Comparison of ENCODE assay signal across 15 cellular contexts in genomic region chr2:19009510-19009909, GRCh38.
DNase-seq lines count a peak whose midpoint lies in the region; ATAC-seq and TF ChIP-seq lines count a peak whose summit lies in the region.
"Had no signal": no experiment of that assay in that cellular context is flagged by ENCODE, and none has a peak within 500 bp of the region (broad histone marks: within the 10 kb centered on the region; RNA-seq: fewer than 3 reads in every experiment).

No MANE protein-coding gene starts in this region.

- no peaks in the 10 kb centered on the region for H3K79me2 ChIP-seq in SK-N-SH (ENCODE audit: insufficient read depth)

- TF ChIP-seq CTCF in SK-N-SH (IDR thresholded peaks at IDR 0.05) = no peak
- TF ChIP-seq CTCF in IMR-90 (conservative IDR thresholded peaks at IDR 0.05; ENCODE audit: low read depth, low read length) = no peak
- TF ChIP-seq CTCF in gastroesophageal sphincter (IDR thresholded peaks at IDR 0.05) = no peak

- POLR2A ChIA-PET in SK-N-SH (lab: Yijun Ruan, JAX) = interaction anchor here (0.6 kb wide), 1 partner anchor 961 kb away, joined by 3 read pairs; no protein-coding TSS in a partner anchor
- POLR2A ChIA-PET in IMR-90 (lab: Charles Lee; ENCODE audit: unreplicated experiment) = no interaction called here

- no peak for TF ChIP-seq RAD21 in SK-N-SH (IDR thresholded peaks at IDR 0.05; ENCODE audit: low read length)
- no peak for TF ChIP-seq RAD21 in IMR-90 (IDR thresholded peaks at IDR 0.05; ENCODE audit: low read length)

- H3K4me1 ChIP-seq in SK-N-SH (ENCODE audit: control insufficient read depth in 1 of 2, insufficient read depth in 2 of 2, low read depth in 1 of 2, low read length in 1 of 2) = no peaks in the 10 kb centered on the region
- peaks cover 2% of the 10 kb centered on the region; the same call in 1 of the 2 replicates for H3K4me1 ChIP-seq in IMR-90 (ENCODE audit: control insufficient read depth, insufficient read depth, low read length)
- peaks cover 0 to 7% (median 4%) of the 10 kb centered on the region in 3 donors for H3K4me1 ChIP-seq in gastroesophageal sphincter

- dilution Hi-C loops in IMR-90 (cut with HindIII; ENCODE audit: low sequenced_read_pairs, unreplicated experiment) = no loop called here

- H2AK5ac ChIP-seq in IMR-90 (ENCODE audit: low read depth, low read length) = no peak overlapping the region

- H2BK20ac ChIP-seq in IMR-90 (ENCODE audit: low read depth, low read length) = no peak overlapping the region

- H3K56ac ChIP-seq in IMR-90 (ENCODE audit: extremely low read depth, insufficient read depth, low read length) = no peak overlapping the region

- H3K4ac ChIP-seq in IMR-90 (ENCODE audit: low read depth, low read length) = no peak overlapping the region

- no peak overlapping the region for H3K14ac ChIP-seq in IMR-90 (replicated peaks; ENCODE audit: low read depth, low read length)

- no peaks in the 10 kb centered on the region for H3K9me1 ChIP-seq in IMR-90 (ENCODE audit: insufficient read depth, low read length)

- H3K36me3 ChIP-seq in SK-N-SH (replicated peaks in 1 of 2; ENCODE audit: control insufficient read depth in 1 of 2, insufficient read depth in 2 of 2, low read length in 1 of 2) = no peaks in the 10 kb centered on the region
- H3K36me3 ChIP-seq in IMR-90 (ENCODE audit: control insufficient read depth, insufficient read depth, low read length) = no peaks in the 10 kb centered on the region
- no peaks in the 10 kb centered on the region for H3K36me3 ChIP-seq in gastroesophageal sphincter

- no peak overlapping the region for H3K18ac ChIP-seq in IMR-90 (ENCODE audit: low read depth, low read length)

- H4K20me1 ChIP-seq in SK-N-SH (ENCODE audit: insufficient read depth) = no peaks in the 10 kb centered on the region
- H4K20me1 ChIP-seq in IMR-90 (ENCODE audit: insufficient read depth, low read length) = no peaks in the 10 kb centered on the region

- H2BK120ac ChIP-seq in IMR-90 (ENCODE audit: low read depth, low read length) = no peak overlapping the region

- no peaks in the 10 kb centered on the region for H3K27me3 ChIP-seq in SK-N-SH (ENCODE audit: insufficient read depth)
- H3K27me3 ChIP-seq in IMR-90 (ENCODE audit: control insufficient read depth, insufficient read depth, low read length) = no peaks in the 10 kb centered on the region
- no peaks in the 10 kb centered on the region for H3K27me3 ChIP-seq in gastroesophageal sphincter

- ATAC-seq in SK-N-SH treated with all-trans-retinoic acid at 6 μM for 48 hours (no peak), IMR-90 (ENCODE audit: low read depth) (no peak), gastroesophageal sphincter (no peak), GM21390 (IDR thresholded peaks at IDR 0.05; ENCODE audit: unreplicated experiment) (no peak)

- H3K9me3 ChIP-seq in SK-N-SH (no peaks in the 10 kb centered on the region), IMR-90 (ENCODE audit: control insufficient read depth, insufficient read depth, low read length) (no peaks in the 10 kb centered on the region), gastroesophageal sphincter (no peaks in the 10 kb centered on the region)

- 56% methylated on average over 3 of the region's 3 CpGs for WGBS in SK-N-SH (ENCODE audit: low lambda C conversion rate)
- no CpG with 5 or more reads among the region's 3 CpGs for WGBS in IMR-90 (ENCODE audit: extremely low coverage in 2 of 2, insufficient read length in 1 of 2), 2 experiments
- WGBS in gastroesophageal sphincter (ENCODE audit: low coverage in 1 of 2), 2 donors = 14 to 28% methylated on average over 3 of the region's 3 CpGs

- TF ChIP-seq POLR2A in IMR-90 (IDR thresholded peaks at IDR 0.05; ENCODE audit: low read depth, low read length) = no peak
- TF ChIP-seq POLR2A in gastroesophageal sphincter (IDR thresholded peaks at IDR 0.05) = no peak

- BruUV-seq in IMR-90 (replicated peaks; lab: Mats Ljungman, UMichigan) = no TSS peak

- no peak overlapping the region for H3K23ac ChIP-seq in IMR-90 (ENCODE audit: low read depth, low read length)

- DNase-seq in SK-N-SH = no peak
- no peak for DNase-seq in IMR-90
- DNase-seq in NCI-H128 (lab: John Stamatoyannopoulos, UW; ENCODE audit: unreplicated experiment) = no peak
- no peak for DNase-seq in DMS53 (lab: John Stamatoyannopoulos, UW)
- no peak for DNase-seq in SHP77 (lab: John Stamatoyannopoulos, UW)
- DNase-seq: CD4-positive, alpha-beta memory T cell; DND-41; H7; NCI-H2107; NCI-H345; NCI-H526 treated with DMSO at 0.1 percent for 48 hours; RPMI8226 had no signal

- no peaks in the 10 kb centered on the region for H3F3A ChIP-seq in SK-N-SH (replicated peaks; ENCODE audit: insufficient read depth)

- no peak overlapping the region for H2BK5ac ChIP-seq in IMR-90 (ENCODE audit: low read depth, low read length, poor library complexity, severe bottlenecking)

- H2AK9ac ChIP-seq in IMR-90 (replicated peaks; ENCODE audit: low read depth, low read length, poor library complexity) = no peak overlapping the region

- no peaks in the 10 kb centered on the region for H3K9me2 ChIP-seq in SK-N-SH

- no peak overlapping the region for H2BK15ac ChIP-seq in IMR-90 (ENCODE audit: low read depth, low read length)

- H3K79me1 ChIP-seq in IMR-90 (ENCODE audit: low read depth in 1 of 2, low read length in 2 of 2) = no peaks in the 10 kb centered on the region

- in situ Hi-C loops in IMR-90 (cut with MboI; ENCODE audit: low sequenced_read_pairs) = no loop called here

- H4K8ac ChIP-seq in IMR-90 (ENCODE audit: low read depth in 2 of 2, low read length in 2 of 2) = no peak overlapping the region

- H2AFZ ChIP-seq in SK-N-SH (ENCODE audit: low read depth) (no peak overlapping the region), IMR-90 (replicated peaks; ENCODE audit: low read length, poor library complexity) (no peak overlapping the region)

- intact Hi-C loops in IMR-90 (cut with micrococcal nuclease) = no loop called here

- H4K5ac ChIP-seq in IMR-90 (ENCODE audit: low read depth, low read length) = no peak overlapping the region

- H3K9ac ChIP-seq in SK-N-SH (no peak overlapping the region), IMR-90 (ENCODE audit: low read depth, low read length) (no peak overlapping the region)

- H3K4me2 ChIP-seq in SK-N-SH (no peak overlapping the region), IMR-90 (ENCODE audit: low read depth, low read length) (no peak overlapping the region)

- H4K91ac ChIP-seq in IMR-90 (ENCODE audit: insufficient read depth, low read depth, low read length) = no peak overlapping the region

- no peak for TF ChIP-seq EP300 in SK-N-SH (IDR thresholded peaks at IDR 0.05; ENCODE audit: borderline replicate concordance in 1 of 2, low read depth in 1 of 2, low read length in 1 of 2)
- peak; percentile 44 for TF ChIP-seq EP300 in gastroesophageal sphincter (IDR thresholded peaks at IDR 0.05)

- H3K27ac ChIP-seq in SK-N-SH (ENCODE audit: low read depth in 2 of 2, low read length in 1 of 2) (no peak overlapping the region), IMR-90 (ENCODE audit: insufficient read depth, low read length) (no peak overlapping the region), gastroesophageal sphincter (peak overlapping the region in 1 of 4 donors; percentile 9)

- no peak overlapping the region for H3K4me3 ChIP-seq in SK-N-SH (ENCODE audit: low read depth in 2 of 2, low read length in 1 of 2)
- H3K4me3 ChIP-seq in IMR-90 (ENCODE audit: insufficient read depth, low read depth, low read length) = no peak overlapping the region
- no peak overlapping the region for H3K4me3 ChIP-seq in gastroesophageal sphincter

- CTCF ChIA-PET in SK-N-SH (lab: Yijun Ruan, JAX) (no interaction called here), IMR-90 (lab: Yijun Ruan, JAX) (no interaction called here)

TF ChIP-seq in SK-N-SH treated with all-trans-retinoic acid at 6 μM for 48 hours, 23 proteins besides CTCF, POLR2A, EP300 and RAD21 (continues in another document):
- no peak for TF ChIP-seq CREB5 (CRISPR knock-in tag; IDR thresholded peaks at IDR 0.05; ENCODE audit: low read depth)
- TF ChIP-seq ARNTL (CRISPR knock-in tag; IDR thresholded peaks at IDR 0.05; ENCODE audit: borderline replicate concordance, low read depth) = no peak

TF ChIP-seq in SK-N-SH, 30 proteins besides CTCF, POLR2A, EP300 and RAD21:
- no peak for TF ChIP-seq GATA2 (CRISPR knock-in tag; IDR thresholded peaks at IDR 0.05)

TF ChIP-seq in IMR-90, 13 proteins besides CTCF, POLR2A, EP300 and RAD21:
- no peak for TF ChIP-seq ELK1 (IDR thresholded peaks at IDR 0.05; ENCODE audit: borderline replicate concordance, low read depth, low read length)
- peak; percentile 29; the same call in 1 of the 2 replicates for TF ChIP-seq CEBPB (IDR thresholded peaks at IDR 0.05; ENCODE audit: low read depth, low read length)
